Comparison of ENCODE assay signal across 23 cellular contexts in the genomic region with DNA sequence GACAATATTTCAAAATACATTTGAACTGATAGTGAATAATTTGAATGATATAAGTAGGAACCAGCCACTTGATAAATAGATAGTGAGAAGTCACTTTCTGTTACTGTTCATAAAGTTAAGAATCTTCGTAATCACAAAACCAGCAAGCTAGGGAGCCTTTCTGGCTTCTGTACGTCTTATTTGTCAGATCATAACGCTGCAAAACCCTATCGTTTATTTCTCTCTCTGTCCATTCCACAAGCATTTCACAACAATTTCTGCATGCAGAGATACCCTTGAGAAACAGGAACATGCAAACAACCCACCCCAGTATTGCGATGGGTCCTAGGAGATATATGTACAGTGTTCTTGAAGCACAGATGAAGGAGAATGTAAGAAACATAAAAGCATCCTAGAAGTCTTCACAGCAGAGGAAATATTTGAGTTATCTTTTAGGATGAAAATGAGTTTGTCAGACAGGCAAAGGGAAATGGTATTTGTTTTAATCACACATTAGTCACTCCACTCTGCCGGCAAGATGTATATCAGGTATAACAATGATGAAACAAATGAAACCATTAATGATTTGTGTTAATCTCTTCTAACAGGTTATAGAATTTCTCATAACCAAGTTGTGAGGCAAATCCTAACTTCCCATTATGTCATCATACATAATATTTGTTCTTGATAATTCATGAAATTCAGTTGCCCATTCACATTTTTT.
DNase-seq lines count a peak whose midpoint lies in the region; ATAC-seq and TF ChIP-seq lines count a peak whose summit lies in the region.
"Had no signal": no experiment of that assay in that cellular context is flagged by ENCODE, and none has a peak within 500 bp of the region (broad histone marks: within the 10 kb centered on the region; RNA-seq: fewer than 3 reads in every experiment).

No MANE protein-coding gene starts in this region.

- H4K5ac ChIP-seq in IMR-90 (ENCODE audit: low read depth, low read length): no peak overlapping the region

- POLR2A ChIA-PET in IMR-90 (lab: Charles Lee; ENCODE audit: unreplicated experiment): no interaction called here

- H3K4me2 ChIP-seq in IMR-90 (ENCODE audit: low read depth, low read length): no peak overlapping the region

- H3K27ac ChIP-seq in IMR-90 (ENCODE audit: insufficient read depth, low read length) (no peak overlapping the region), RWPE2 (ENCODE audit: poor library complexity, severe bottlenecking) (no peak overlapping the region), prostate gland (no peak overlapping the region)
- H3K27ac ChIP-seq: colonic mucosa, heart right ventricle, pancreas had no signal

- H3K36me3 ChIP-seq in IMR-90 (ENCODE audit: control insufficient read depth, insufficient read depth, low read length) (no peaks in the 10 kb centered on the region), RWPE2 (ENCODE audit: low read depth) (no peaks in the 10 kb centered on the region), prostate gland (no peaks in the 10 kb centered on the region)
- H3K36me3 ChIP-seq: colonic mucosa, heart right ventricle, pancreas had no signal

- intact Hi-C loops in IMR-90 (cut with micrococcal nuclease): no loop called here
- intact Hi-C loops in prostate gland (cut with DNase I): no loop called here

- no peak overlapping the region for H3K4ac ChIP-seq in IMR-90 (ENCODE audit: low read depth, low read length)

- BruUV-seq in IMR-90 (replicated peaks; lab: Mats Ljungman, UMichigan): no TSS peak

- no peak overlapping the region for H2AFZ ChIP-seq in IMR-90 (replicated peaks; ENCODE audit: low read length, poor library complexity)

- H3K9ac ChIP-seq in IMR-90 (ENCODE audit: low read depth, low read length): no peak overlapping the region

- no peak overlapping the region for H2BK5ac ChIP-seq in IMR-90 (ENCODE audit: low read depth, low read length, poor library complexity, severe bottlenecking)

- H3K27me3 ChIP-seq in IMR-90 (ENCODE audit: control insufficient read depth, insufficient read depth, low read length) (no peaks in the 10 kb centered on the region), RWPE2 (ENCODE audit: insufficient read depth, poor library complexity, severe bottlenecking) (peaks cover 2% of the 10 kb centered on the region), prostate gland (replicated peaks; ENCODE audit: insufficient read depth) (no peaks in the 10 kb centered on the region)
- H3K27me3 ChIP-seq: colonic mucosa, heart right ventricle, pancreas had no signal

- no peak overlapping the region for H3K14ac ChIP-seq in IMR-90 (replicated peaks; ENCODE audit: low read depth, low read length)

- H2AK5ac ChIP-seq in IMR-90 (ENCODE audit: low read depth, low read length): no peak overlapping the region

- no CpG with 5 or more reads among the region's 6 CpGs for WGBS in IMR-90 (ENCODE audit: extremely low coverage in 2 of 2, insufficient read length in 1 of 2), 2 experiments
- 72% methylated on average over 6 of the region's 6 CpGs for WGBS in prostate gland

- ATAC-seq in IMR-90 (ENCODE audit: low read depth): no peak
- ATAC-seq in RWPE2 (ENCODE audit: low read depth): peak; percentile 60
- no peak for ATAC-seq in GM18909 (IDR thresholded peaks at IDR 0.05; ENCODE audit: poor library complexity, unreplicated experiment)
- no peak for ATAC-seq in HG02610 (IDR thresholded peaks at IDR 0.05; ENCODE audit: unreplicated experiment)
- ATAC-seq: activated naive CD8-positive, alpha-beta T cell treated with anti-CD3 and anti-CD28 coated beads, Interleukin-2, amount 50 U/mL, for 24 hours; heart right ventricle; left lobe of liver; pancreas; WTC11 had no signal

- dilution Hi-C loops in IMR-90 (cut with HindIII; ENCODE audit: low sequenced_read_pairs, unreplicated experiment): no loop called here

- H3K9me1 ChIP-seq in IMR-90 (ENCODE audit: insufficient read depth, low read length): no peaks in the 10 kb centered on the region

- H3K4me1 ChIP-seq in IMR-90 (ENCODE audit: control insufficient read depth, insufficient read depth, low read length) (no peaks in the 10 kb centered on the region), RWPE2 (ENCODE audit: insufficient read depth, poor library complexity, severe bottlenecking) (no peaks in the 10 kb centered on the region), prostate gland (replicated peaks) (no peaks in the 10 kb centered on the region)
- H3K4me1 ChIP-seq: colonic mucosa, heart right ventricle, pancreas had no signal

- H3K4me3 ChIP-seq in IMR-90 (ENCODE audit: insufficient read depth, low read depth, low read length): no peak overlapping the region
- no peak overlapping the region for H3K4me3 ChIP-seq in RWPE2 (ENCODE audit: severe bottlenecking)
- no peak overlapping the region for H3K4me3 ChIP-seq in epithelial cell of esophagus (ENCODE audit: low read length)
- H3K4me3 ChIP-seq in prostate gland: no peak overlapping the region
- H3K4me3 ChIP-seq: colonic mucosa, heart right ventricle, pancreas had no signal

- no peak for TF ChIP-seq RAD21 in IMR-90 (IDR thresholded peaks at IDR 0.05; ENCODE audit: low read length)

- no peak overlapping the region for H2AK9ac ChIP-seq in IMR-90 (replicated peaks; ENCODE audit: low read depth, low read length, poor library complexity)

- H2BK20ac ChIP-seq in IMR-90 (ENCODE audit: low read depth, low read length): no peak overlapping the region

- H4K91ac ChIP-seq in IMR-90 (ENCODE audit: insufficient read depth, low read depth, low read length): no peak overlapping the region

- no peak overlapping the region for H2BK15ac ChIP-seq in IMR-90 (ENCODE audit: low read depth, low read length)

- in situ Hi-C loops in IMR-90 (cut with MboI; ENCODE audit: low sequenced_read_pairs): no loop called here

- H4K20me1 ChIP-seq in IMR-90 (ENCODE audit: insufficient read depth, low read length): no peaks in the 10 kb centered on the region

- CTCF ChIA-PET in IMR-90 (lab: Yijun Ruan, JAX): no interaction called here

- no peaks in the 10 kb centered on the region for H3K79me1 ChIP-seq in IMR-90 (ENCODE audit: low read depth in 1 of 2, low read length in 2 of 2)

- TF ChIP-seq CTCF in IMR-90 (conservative IDR thresholded peaks at IDR 0.05; ENCODE audit: low read depth, low read length) (no peak), RWPE2 (IDR thresholded peaks at IDR 0.05; ENCODE audit: poor library complexity, severe bottlenecking) (no peak), epithelial cell of esophagus (IDR thresholded peaks at IDR 0.05; ENCODE audit: insufficient read depth, low read depth, low read length, missing control alignments) (no peak), prostate gland (IDR thresholded peaks at IDR 0.05) (no peak)

- TF ChIP-seq POLR2A in IMR-90 (IDR thresholded peaks at IDR 0.05; ENCODE audit: low read depth, low read length): no peak
- TF ChIP-seq POLR2A in prostate gland (IDR thresholded peaks at IDR 0.05): no peak

- no peak overlapping the region for H2BK120ac ChIP-seq in IMR-90 (ENCODE audit: low read depth, low read length)

- H4K8ac ChIP-seq in IMR-90 (ENCODE audit: low read depth in 2 of 2, low read length in 2 of 2): no peak overlapping the region

- H3K9me3 ChIP-seq in IMR-90 (ENCODE audit: control insufficient read depth, insufficient read depth, low read length) (no peaks in the 10 kb centered on the region), RWPE2 (ENCODE audit: severe bottlenecking) (no peaks in the 10 kb centered on the region), prostate gland (no peaks in the 10 kb centered on the region)
- H3K9me3 ChIP-seq: colonic mucosa, heart right ventricle, pancreas had no signal

- H3K56ac ChIP-seq in IMR-90 (ENCODE audit: extremely low read depth, insufficient read depth, low read length): no peak overlapping the region

- H3K23ac ChIP-seq in IMR-90 (ENCODE audit: low read depth, low read length): no peak overlapping the region

- no peak overlapping the region for H3K18ac ChIP-seq in IMR-90 (ENCODE audit: low read depth, low read length)

- DNase-seq in A172 (ENCODE audit: low spot score) (peak; percentile 28), IMR-90 (peak; percentile 0), RWPE2 (ENCODE audit: low spot score) (no peak), epithelial cell of esophagus (ENCODE audit: low read depth) (peak; percentile 70), prostate gland (ENCODE audit: low spot score) (no peak), cerebellar cortex (ENCODE audit: low spot score) (no peak)
- DNase-seq: activated CD4-positive, alpha-beta T cell treated with anti-CD3 and anti-CD28 coated beads, Interleukin-2, amount 50 U/mL, for 4 hours; activated CD8-positive, alpha-beta memory T cell treated with anti-CD3 and anti-CD28 coated beads, Interleukin-2, amount 50 U/mL, for 48 hours; activated effector memory CD4-positive, alpha-beta T cell treated with anti-CD3 and anti-CD28 coated beads, Interleukin-2, amount 50 U/mL, for 16 hours; activated naive CD8-positive, alpha-beta T cell treated with anti-CD3 and anti-CD28 coated beads, Interleukin-2, amount 50 U/mL, for 24 hours; colonic mucosa; COR-L47; GOT3; heart right ventricle; midbrain; NCI-H1417 treated with DMSO at 0.1 percent for 48 hours; NCI-H510A treated with DMSO at 0.1 percent for 48 hours; pancreas; SHP77 had no signal

TF ChIP-seq in IMR-90, 13 proteins besides CTCF, POLR2A, EP300 and RAD21 (continues in another document):
- TF ChIP-seq FOS (IDR thresholded peaks at IDR 0.05; ENCODE audit: low read depth, low read length) (no peak), BHLHE40 (IDR thresholded peaks at IDR 0.05; ENCODE audit: low read depth, low read length) (no peak), MAFK (IDR thresholded peaks at IDR 0.05; ENCODE audit: low read depth, low read length) (no peak), MAZ (IDR thresholded peaks at IDR 0.05; ENCODE audit: borderline replicate concordance, low read depth, low read length) (no peak), MXI1 (IDR thresholded peaks at IDR 0.05; ENCODE audit: borderline replicate concordance, low read depth, low read length) (no peak), SMC3 (IDR thresholded peaks at IDR 0.05; ENCODE audit: low read depth, low read length) (no peak), RFX5 (IDR thresholded peaks at IDR 0.05; ENCODE audit: low read depth, low read length) (no peak), NFE2L2 (IDR thresholded peaks at IDR 0.05; ENCODE audit: low read depth, low read length) (no peak), CHD1 (IDR thresholded peaks at IDR 0.05; ENCODE audit: low read depth, low read length) (no peak)
- TF ChIP-seq, protein P1, sequence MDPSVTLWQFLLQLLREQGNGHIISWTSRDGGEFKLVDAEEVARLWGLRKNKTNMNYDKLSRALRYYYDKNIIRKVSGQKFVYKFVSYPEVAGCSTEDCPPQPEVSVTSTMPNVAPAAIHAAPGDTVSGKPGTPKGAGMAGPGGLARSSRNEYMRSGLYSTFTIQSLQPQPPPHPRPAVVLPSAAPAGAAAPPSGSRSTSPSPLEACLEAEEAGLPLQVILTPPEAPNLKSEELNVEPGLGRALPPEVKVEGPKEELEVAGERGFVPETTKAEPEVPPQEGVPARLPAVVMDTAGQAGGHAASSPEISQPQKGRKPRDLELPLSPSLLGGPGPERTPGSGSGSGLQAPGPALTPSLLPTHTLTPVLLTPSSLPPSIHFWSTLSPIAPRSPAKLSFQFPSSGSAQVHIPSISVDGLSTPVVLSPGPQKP (IDR thresholded peaks at IDR 0.05; ENCODE audit: borderline replicate concordance, low read depth, low read length): no peak

Comparison
In these comparisons a context has a peak if more than half of its experiments do, and no peak if none do; other contexts are left out.
1. DNase-seq: peak in A172 (single experiment), IMR-90 (single experiment) and epithelial cell of esophagus (single experiment); none in RWPE2 (single experiment), prostate gland (single experiment) and cerebellar cortex (single experiment).